14 cellular contexts compared by ENCODE assay signal in the genomic region with DNA sequence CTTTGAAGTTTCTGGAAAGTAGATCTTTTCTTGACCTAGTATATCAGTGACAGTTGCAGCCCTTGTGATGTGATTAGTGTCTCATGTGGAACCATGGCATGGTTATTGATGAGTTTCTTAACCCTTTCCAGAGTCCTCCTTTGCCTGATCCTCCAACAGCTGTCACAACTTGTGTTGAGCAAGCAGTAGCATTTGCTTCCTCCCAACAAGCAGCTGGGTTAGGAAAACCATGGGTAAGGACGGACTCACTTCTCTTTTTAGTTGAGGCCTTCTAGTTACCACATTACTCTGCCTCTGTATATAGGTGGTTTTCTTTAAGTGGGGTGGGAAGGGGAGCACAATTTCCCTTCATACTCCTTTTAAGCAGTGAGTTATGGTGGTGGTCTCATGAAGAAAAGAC.
A peak's percentile ranks its signal among the peaks of the same experiment; 100 is the strongest.
DNase-seq lines count a peak whose midpoint lies in the region; ATAC-seq, FAIRE-seq and TF ChIP-seq lines count a peak whose summit lies in the region.
"Had no signal": no experiment of that assay in that cellular context is flagged by ENCODE, and none has a peak within 500 bp of the region (broad histone marks: within the 10 kb centered on the region; RNA-seq: fewer than 3 reads in every experiment).

No MANE protein-coding gene starts in this region.

- intact Hi-C loops in natural killer cell (cut with micrococcal nuclease), result no loop called here

- peak overlapping the region; percentile 55 to 65 for H3K27ac Mint-ChIP-seq in natural killer cell treated with Interleukin-12 subunit alpha and Interleukin-12 subunit beta and Interleukin-15 and Interleukin-18, amount 100 ng/mL, for 72 hours
- H3K27ac Mint-ChIP-seq in natural killer cell, result no peak overlapping the region
- H3K27ac Mint-ChIP-seq: B cell, GM23338 had no signal

- no peak for ATAC-seq in natural killer cell treated with Interleukin-12 subunit alpha and Interleukin-12 subunit beta and Interleukin-15 and Interleukin-18, amount 100 ng/mL, for 72 hours
- ATAC-seq in natural killer cell (no peak), HG02840 (IDR thresholded peaks at IDR 0.05; ENCODE audit: low FRiP score, unreplicated experiment) (peak; percentile 5), HG03135 (IDR thresholded peaks at IDR 0.05; ENCODE audit: unreplicated experiment) (no peak)
- ATAC-seq: GM23338, left lobe of liver had no signal

- no peaks in the 10 kb centered on the region for H3K27me3 Mint-ChIP-seq in natural killer cell treated with Interleukin-12 subunit alpha and Interleukin-12 subunit beta and Interleukin-15 and Interleukin-18, amount 100 ng/mL, for 72 hours
- no peaks in the 10 kb centered on the region for H3K27me3 Mint-ChIP-seq in natural killer cell (ENCODE audit: low read depth in 2 of 2)
- H3K27me3 Mint-ChIP-seq: B cell had no signal

- H3K36me3 Mint-ChIP-seq in natural killer cell treated with Interleukin-12 subunit alpha and Interleukin-12 subunit beta and Interleukin-15 and Interleukin-18, amount 100 ng/mL, for 72 hours, result peaks cover 61% of the 10 kb centered on the region
- peaks cover 21% of the 10 kb centered on the region for H3K36me3 Mint-ChIP-seq in natural killer cell

- H3K4me3 Mint-ChIP-seq in natural killer cell treated with Interleukin-12 subunit alpha and Interleukin-12 subunit beta and Interleukin-15 and Interleukin-18, amount 100 ng/mL, for 72 hours, result no peak overlapping the region
- H3K4me3 Mint-ChIP-seq in natural killer cell, result no peak overlapping the region
- H3K4me3 Mint-ChIP-seq: B cell, GM23338 had no signal

- H3K4me1 Mint-ChIP-seq in natural killer cell treated with Interleukin-12 subunit alpha and Interleukin-12 subunit beta and Interleukin-15 and Interleukin-18, amount 100 ng/mL, for 72 hours (ENCODE audit: low read depth in 2 of 2), result peaks cover 22% of the 10 kb centered on the region in 2 donors
- H3K4me1 Mint-ChIP-seq in natural killer cell, result peaks cover 9 to 20% of the 10 kb centered on the region in 2 donors

- DNase-seq in natural killer cell treated with Interleukin-12 subunit alpha and Interleukin-12 subunit beta and Interleukin-15 and Interleukin-18, amount 100 ng/mL, for 72 hours (ENCODE audit: low spot score), result no peak
- DNase-seq in natural killer cell, result no peak
- peak; percentile 36 for DNase-seq in SKM-1 (lab: John Stamatoyannopoulos, UW; ENCODE audit: unreplicated experiment)
- no peak for DNase-seq in islet precursor cell
- no peak for DNase-seq in kidney glomerular epithelial cell (lab: John Stamatoyannopoulos, UW)
- DNase-seq in RCC 7860 (ENCODE audit: low spot score), result no peak
- DNase-seq: occipital lobe, RPMI8226 had no signal

- H3K9me3 Mint-ChIP-seq in natural killer cell treated with Interleukin-12 subunit alpha and Interleukin-12 subunit beta and Interleukin-15 and Interleukin-18, amount 100 ng/mL, for 72 hours, result no peaks in the 10 kb centered on the region
- H3K9me3 Mint-ChIP-seq in natural killer cell, result no peaks in the 10 kb centered on the region
- H3K9me3 Mint-ChIP-seq: GM23338 had no signal

- no peak for TF ChIP-seq CTCF in natural killer cell (IDR thresholded peaks at IDR 0.05)

- FAIRE-seq in RCC 7860 (lab: Jason Lieb, UNC), result no peak
- FAIRE-seq: endometrium had no signal

Comparison
In these comparisons a context has a peak if more than half of its experiments do, and no peak if none do; other contexts are left out.
1. H3K27ac Mint-ChIP-seq: peak in natural killer cell treated with Interleukin-12 subunit alpha and Interleukin-12 subunit beta and Interleukin-15 and Interleukin-18, amount 100 ng/mL, for 72 hours (2 of 2); none in natural killer cell (0 of 2).